1 cellular context compared by ENCODE assay signal in the genomic region with DNA sequence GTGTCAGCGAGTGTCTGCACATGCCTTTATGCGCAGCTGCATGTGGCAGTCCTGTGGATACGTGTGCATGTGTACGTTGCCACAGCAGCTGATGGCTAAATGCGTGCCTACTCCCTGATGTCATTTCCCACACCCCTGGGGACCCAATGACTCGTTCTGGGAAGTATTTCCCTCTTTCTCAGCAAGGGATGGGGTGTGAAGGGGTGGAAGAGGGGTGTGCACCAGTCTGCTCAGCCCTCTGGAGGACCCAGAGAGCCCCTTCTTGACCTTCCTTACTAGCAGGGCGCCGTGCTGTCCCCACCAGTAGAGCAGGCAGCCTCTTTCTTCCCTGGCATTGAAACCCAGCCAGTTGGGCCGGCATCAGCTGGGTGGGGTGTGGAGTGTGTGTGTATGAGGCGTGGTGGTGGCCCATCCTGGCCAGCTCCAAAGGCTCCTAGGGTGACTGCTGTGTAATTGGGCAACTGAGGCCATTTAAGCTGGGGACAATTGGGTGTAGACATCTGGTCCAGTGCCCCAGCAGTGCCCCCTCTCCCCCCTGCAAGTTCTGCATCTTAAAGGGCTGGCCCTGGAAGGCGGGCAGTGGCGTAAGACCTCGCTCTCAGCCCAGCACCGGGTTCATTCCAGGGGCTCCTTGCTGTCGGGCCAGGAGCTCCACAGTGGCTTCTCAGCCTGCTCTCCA.
TF ChIP-seq lines count a peak whose summit lies in the region.

No MANE protein-coding gene starts in this region.

TF ChIP-seq in A549, 52 proteins besides CTCF, POLR2A, EP300 and RAD21 (continued from another document):
- TF ChIP-seq, protein P1, sequence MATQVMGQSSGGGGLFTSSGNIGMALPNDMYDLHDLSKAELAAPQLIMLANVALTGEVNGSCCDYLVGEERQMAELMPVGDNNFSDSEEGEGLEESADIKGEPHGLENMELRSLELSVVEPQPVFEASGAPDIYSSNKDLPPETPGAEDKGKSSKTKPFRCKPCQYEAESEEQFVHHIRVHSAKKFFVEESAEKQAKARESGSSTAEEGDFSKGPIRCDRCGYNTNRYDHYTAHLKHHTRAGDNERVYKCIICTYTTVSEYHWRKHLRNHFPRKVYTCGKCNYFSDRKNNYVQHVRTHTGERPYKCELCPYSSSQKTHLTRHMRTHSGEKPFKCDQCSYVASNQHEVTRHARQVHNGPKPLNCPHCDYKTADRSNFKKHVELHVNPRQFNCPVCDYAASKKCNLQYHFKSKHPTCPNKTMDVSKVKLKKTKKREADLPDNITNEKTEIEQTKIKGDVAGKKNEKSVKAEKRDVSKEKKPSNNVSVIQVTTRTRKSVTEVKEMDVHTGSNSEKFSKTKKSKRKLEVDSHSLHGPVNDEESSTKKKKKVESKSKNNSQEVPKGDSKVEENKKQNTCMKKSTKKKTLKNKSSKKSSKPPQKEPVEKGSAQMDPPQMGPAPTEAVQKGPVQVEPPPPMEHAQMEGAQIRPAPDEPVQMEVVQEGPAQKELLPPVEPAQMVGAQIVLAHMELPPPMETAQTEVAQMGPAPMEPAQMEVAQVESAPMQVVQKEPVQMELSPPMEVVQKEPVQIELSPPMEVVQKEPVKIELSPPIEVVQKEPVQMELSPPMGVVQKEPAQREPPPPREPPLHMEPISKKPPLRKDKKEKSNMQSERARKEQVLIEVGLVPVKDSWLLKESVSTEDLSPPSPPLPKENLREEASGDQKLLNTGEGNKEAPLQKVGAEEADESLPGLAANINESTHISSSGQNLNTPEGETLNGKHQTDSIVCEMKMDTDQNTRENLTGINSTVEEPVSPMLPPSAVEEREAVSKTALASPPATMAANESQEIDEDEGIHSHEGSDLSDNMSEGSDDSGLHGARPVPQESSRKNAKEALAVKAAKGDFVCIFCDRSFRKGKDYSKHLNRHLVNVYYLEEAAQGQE (IDR thresholded peaks at IDR 0.05) = no peak
- TF ChIP-seq CBX8 (IDR thresholded peaks at IDR 0.05) (no peak), SREBF2 (IDR thresholded peaks at IDR 0.05) (no peak), CHD4 (IDR thresholded peaks at IDR 0.05; ENCODE audit: borderline replicate concordance) (no peak), CBX2 (IDR thresholded peaks at IDR 0.05; ENCODE audit: borderline replicate concordance, low read depth) (no peak), RFX5 (IDR thresholded peaks at IDR 0.05) (no peak), SMC3 (IDR thresholded peaks at IDR 0.05) (no peak), NPAS2 (CRISPR knock-in tag; IDR thresholded peaks at IDR 0.05; ENCODE audit: borderline replicate concordance) (peak; percentile 93), MAFK (IDR thresholded peaks at IDR 0.05; ENCODE audit: partially characterized antibody) (no peak), CHD2 (IDR thresholded peaks at IDR 0.05; ENCODE audit: low read length, partially characterized antibody) (no peak), ESRRA (IDR thresholded peaks at IDR 0.05; ENCODE audit: borderline replicate concordance, low read length) (no peak), HOXA7 (CRISPR knock-in tag; IDR thresholded peaks at IDR 0.05) (no peak), NFE2L2 (conservative IDR thresholded peaks at IDR 0.05; ENCODE audit: low read length) (no peak), KDM5A (IDR thresholded peaks at IDR 0.05) (no peak), ZC3H11A (IDR thresholded peaks at IDR 0.05) (no peak), CEBPB (IDR thresholded peaks at IDR 0.05) (0 out of 4 replicates have a peak, but pooled peaks of 1 of the 2 experiments have one; percentile 1), ZSCAN20 (CRISPR knock-in tag; IDR thresholded peaks at IDR 0.05) (no peak), HOXB13 (CRISPR knock-in tag; IDR thresholded peaks at IDR 0.05; ENCODE audit: low read depth) (peak; percentile 91), FOSB (CRISPR knock-in tag; IDR thresholded peaks at IDR 0.05) (no peak), JUN (IDR thresholded peaks at IDR 0.05) (peak in 1 of 2 experiments; percentile 55; a peak in 2 of 5 replicates), FOXS1 (CRISPR knock-in tag; IDR thresholded peaks at IDR 0.05) (peak; percentile 67; the same call in 1 of the 2 replicates), KDM1A (IDR thresholded peaks at IDR 0.05; ENCODE audit: low read depth) (no peak), PHF8 (IDR thresholded peaks at IDR 0.05; ENCODE audit: borderline replicate concordance, low read depth) (no peak), ZFP36 (IDR thresholded peaks at IDR 0.05; ENCODE audit: borderline replicate concordance, partially characterized antibody) (no peak), POLR2AphosphoS2 (conservative IDR thresholded peaks at IDR 0.05; ENCODE audit: low read length) (no peak), MAZ (IDR thresholded peaks at IDR 0.05; ENCODE audit: borderline replicate concordance, low read depth, low read length) (no peak), RNF2 (IDR thresholded peaks at IDR 0.05; ENCODE audit: borderline replicate concordance, low read depth) (no peak), HDAC2 (IDR thresholded peaks at IDR 0.05) (no peak), JUNB (IDR thresholded peaks at IDR 0.05) (peak; percentile 47; the same call in 1 of the 2 replicates), GATA3 (IDR thresholded peaks at IDR 0.05; ENCODE audit: borderline replicate concordance) (peak; percentile 73; the same call in 1 of the 2 replicates), EHF (CRISPR knock-in tag; IDR thresholded peaks at IDR 0.05) (0 out of 2 replicates have a peak, but pooled peaks have one; percentile 53), MYC (IDR thresholded peaks at IDR 0.05; ENCODE audit: borderline replicate concordance, low read length) (0 out of 2 replicates have a peak, but pooled peaks have one; percentile 59), RARB (CRISPR knock-in tag; IDR thresholded peaks at IDR 0.05) (no peak), ZNF302 (CRISPR knock-in tag; IDR thresholded peaks at IDR 0.05) (no peak), FOSL2 (IDR thresholded peaks at IDR 0.05) (0 out of 2 replicates have a peak, but pooled peaks have one; percentile 17), FOSL2 (CRISPR knock-in tag; IDR thresholded peaks at IDR 0.05) (peak; percentile 95), NR3C1 (IDR thresholded peaks at IDR 0.05) (no peak), EHMT2 (IDR thresholded peaks at IDR 0.05; ENCODE audit: low read depth) (no peak), BHLHE40 (IDR thresholded peaks at IDR 0.05; ENCODE audit: low read depth, low read length) (peak; percentile 73; the same call in 1 of the 2 replicates), HOXB5 (CRISPR knock-in tag; IDR thresholded peaks at IDR 0.05) (peak; percentile 93)
- TF ChIP-seq, protein P2, sequence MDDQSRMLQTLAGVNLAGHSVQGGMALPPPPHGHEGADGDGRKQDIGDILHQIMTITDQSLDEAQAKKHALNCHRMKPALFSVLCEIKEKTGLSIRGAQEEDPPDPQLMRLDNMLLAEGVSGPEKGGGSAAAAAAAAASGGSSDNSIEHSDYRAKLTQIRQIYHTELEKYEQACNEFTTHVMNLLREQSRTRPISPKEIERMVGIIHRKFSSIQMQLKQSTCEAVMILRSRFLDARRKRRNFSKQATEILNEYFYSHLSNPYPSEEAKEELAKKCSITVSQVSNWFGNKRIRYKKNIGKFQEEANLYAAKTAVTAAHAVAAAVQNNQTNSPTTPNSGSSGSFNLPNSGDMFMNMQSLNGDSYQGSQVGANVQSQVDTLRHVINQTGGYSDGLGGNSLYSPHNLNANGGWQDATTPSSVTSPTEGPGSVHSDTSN (IDR thresholded peaks at IDR 0.05) = peak; percentile 74
- TF ChIP-seq, protein P3, sequence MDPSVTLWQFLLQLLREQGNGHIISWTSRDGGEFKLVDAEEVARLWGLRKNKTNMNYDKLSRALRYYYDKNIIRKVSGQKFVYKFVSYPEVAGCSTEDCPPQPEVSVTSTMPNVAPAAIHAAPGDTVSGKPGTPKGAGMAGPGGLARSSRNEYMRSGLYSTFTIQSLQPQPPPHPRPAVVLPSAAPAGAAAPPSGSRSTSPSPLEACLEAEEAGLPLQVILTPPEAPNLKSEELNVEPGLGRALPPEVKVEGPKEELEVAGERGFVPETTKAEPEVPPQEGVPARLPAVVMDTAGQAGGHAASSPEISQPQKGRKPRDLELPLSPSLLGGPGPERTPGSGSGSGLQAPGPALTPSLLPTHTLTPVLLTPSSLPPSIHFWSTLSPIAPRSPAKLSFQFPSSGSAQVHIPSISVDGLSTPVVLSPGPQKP (IDR thresholded peaks at IDR 0.05; ENCODE audit: low read depth, low read length) = no peak
- TF ChIP-seq, protein P4, sequence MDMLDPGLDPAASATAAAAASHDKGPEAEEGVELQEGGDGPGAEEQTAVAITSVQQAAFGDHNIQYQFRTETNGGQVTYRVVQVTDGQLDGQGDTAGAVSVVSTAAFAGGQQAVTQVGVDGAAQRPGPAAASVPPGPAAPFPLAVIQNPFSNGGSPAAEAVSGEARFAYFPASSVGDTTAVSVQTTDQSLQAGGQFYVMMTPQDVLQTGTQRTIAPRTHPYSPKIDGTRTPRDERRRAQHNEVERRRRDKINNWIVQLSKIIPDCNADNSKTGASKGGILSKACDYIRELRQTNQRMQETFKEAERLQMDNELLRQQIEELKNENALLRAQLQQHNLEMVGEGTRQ (IDR thresholded peaks at IDR 0.05) = peak; percentile 46; the same call in 1 of the 2 replicates
- TF ChIP-seq, protein P5, sequence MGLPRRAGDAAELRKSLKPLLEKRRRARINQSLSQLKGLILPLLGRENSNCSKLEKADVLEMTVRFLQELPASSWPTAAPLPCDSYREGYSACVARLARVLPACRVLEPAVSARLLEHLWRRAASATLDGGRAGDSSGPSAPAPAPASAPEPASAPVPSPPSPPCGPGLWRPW (IDR thresholded peaks at IDR 0.05) = no peak
- TF ChIP-seq, protein P6, sequence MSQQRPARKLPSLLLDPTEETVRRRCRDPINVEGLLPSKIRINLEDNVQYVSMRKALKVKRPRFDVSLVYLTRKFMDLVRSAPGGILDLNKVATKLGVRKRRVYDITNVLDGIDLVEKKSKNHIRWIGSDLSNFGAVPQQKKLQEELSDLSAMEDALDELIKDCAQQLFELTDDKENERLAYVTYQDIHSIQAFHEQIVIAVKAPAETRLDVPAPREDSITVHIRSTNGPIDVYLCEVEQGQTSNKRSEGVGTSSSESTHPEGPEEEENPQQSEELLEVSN (IDR thresholded peaks at IDR 0.05; ENCODE audit: borderline replicate concordance, low read depth) = peak; percentile 84
- TF ChIP-seq, protein P7, sequence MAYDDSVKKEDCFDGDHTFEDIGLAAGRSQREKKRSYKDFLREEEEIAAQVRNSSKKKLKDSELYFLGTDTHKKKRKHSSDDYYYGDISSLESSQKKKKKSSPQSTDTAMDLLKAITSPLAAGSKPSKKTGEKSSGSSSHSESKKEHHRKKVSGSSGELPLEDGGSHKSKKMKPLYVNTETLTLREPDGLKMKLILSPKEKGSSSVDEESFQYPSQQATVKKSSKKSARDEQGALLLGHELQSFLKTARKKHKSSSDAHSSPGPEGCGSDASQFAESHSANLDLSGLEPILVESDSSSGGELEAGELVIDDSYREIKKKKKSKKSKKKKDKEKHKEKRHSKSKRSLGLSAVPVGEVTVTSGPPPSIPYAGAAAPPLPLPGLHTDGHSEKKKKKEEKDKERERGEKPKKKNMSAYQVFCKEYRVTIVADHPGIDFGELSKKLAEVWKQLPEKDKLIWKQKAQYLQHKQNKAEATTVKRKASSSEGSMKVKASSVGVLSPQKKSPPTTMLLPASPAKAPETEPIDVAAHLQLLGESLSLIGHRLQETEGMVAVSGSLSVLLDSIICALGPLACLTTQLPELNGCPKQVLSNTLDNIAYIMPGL (CRISPR knock-in tag; IDR thresholded peaks at IDR 0.05; ENCODE audit: borderline replicate concordance) = no peak
- TF ChIP-seq, protein P8, sequence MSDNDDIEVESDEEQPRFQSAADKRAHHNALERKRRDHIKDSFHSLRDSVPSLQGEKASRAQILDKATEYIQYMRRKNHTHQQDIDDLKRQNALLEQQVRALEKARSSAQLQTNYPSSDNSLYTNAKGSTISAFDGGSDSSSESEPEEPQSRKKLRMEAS (IDR thresholded peaks at IDR 0.05) = peak; percentile 97
- TF ChIP-seq, protein P9, sequence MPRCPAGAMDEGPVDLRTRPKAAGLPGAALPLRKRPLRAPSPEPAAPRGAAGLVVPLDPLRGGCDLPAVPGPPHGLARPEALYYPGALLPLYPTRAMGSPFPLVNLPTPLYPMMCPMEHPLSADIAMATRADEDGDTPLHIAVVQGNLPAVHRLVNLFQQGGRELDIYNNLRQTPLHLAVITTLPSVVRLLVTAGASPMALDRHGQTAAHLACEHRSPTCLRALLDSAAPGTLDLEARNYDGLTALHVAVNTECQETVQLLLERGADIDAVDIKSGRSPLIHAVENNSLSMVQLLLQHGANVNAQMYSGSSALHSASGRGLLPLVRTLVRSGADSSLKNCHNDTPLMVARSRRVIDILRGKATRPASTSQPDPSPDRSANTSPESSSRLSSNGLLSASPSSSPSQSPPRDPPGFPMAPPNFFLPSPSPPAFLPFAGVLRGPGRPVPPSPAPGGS (IDR thresholded peaks at IDR 0.05) = no peak
- TF ChIP-seq, protein P10, sequence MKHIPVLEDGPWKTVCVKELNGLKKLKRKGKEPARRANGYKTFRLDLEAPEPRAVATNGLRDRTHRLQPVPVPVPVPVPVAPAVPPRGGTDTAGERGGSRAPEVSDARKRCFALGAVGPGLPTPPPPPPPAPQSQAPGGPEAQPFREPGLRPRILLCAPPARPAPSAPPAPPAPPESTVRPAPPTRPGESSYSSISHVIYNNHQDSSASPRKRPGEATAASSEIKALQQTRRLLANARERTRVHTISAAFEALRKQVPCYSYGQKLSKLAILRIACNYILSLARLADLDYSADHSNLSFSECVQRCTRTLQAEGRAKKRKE (CRISPR knock-in tag; IDR thresholded peaks at IDR 0.05; ENCODE audit: low read depth) = peak; percentile 97; the same call in 1 of the 2 replicates
